In the genomic region with DNA sequence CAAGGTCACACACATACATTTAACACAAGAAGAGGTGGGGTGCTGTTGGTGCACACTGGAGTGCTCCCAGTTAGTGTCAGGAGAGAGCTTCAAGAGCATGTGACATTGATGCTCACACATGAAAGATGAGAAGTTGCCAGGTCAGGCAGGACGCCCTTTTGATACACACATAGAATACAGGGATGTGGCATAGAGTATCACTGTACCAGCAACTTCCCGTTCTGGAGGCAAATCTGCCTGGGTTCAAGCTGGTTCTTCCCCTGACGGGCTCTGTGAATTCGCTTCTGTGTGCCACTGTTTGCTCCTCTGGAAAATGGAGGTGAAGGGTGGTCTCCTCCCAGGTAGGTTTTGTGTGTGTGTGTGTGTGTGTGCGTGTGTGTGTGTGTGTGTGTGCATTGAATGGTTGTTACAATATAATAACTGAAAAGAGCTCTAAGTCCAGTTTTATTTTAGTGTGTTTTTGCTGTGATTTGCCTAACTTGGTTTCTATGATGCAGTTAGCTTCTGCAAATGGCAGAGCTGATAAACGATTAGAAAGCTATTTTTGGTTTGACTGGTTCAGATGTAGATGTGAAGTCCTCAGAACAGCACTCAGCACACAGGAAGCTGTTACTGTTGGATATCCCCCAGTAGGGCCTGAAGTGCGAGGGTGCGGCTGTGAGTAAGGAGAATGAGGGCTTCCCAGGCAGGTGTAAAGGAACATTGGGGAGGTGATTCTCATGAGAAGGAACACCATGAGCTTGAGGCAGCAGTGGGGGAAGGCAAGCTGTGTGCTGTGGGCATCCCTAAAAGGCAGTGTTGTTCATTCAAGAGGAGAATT, we compare ENCODE assay signal across 9 cellular contexts. TPM values are rescaled to one million over a fixed set of nuclear protein-coding genes. Genes with fewer than 3 reads are reported as not detected.
A peak's percentile ranks its signal among the peaks of the same experiment; 100 is the strongest.
DNase-seq lines count a peak whose midpoint lies in the region; ATAC-seq and TF ChIP-seq lines count a peak whose summit lies in the region.
"Had no signal": no experiment of that assay in that cellular context is flagged by ENCODE, and none has a peak within 500 bp of the region (broad histone marks: within the 10 kb centered on the region; RNA-seq: fewer than 3 reads in every experiment).

No MANE protein-coding gene starts in this region.

- H3K36me3 ChIP-seq in endodermal cell (ENCODE audit: control insufficient read depth, insufficient read depth, low read length) = no peaks in the 10 kb centered on the region
- no peaks in the 10 kb centered on the region for H3K36me3 ChIP-seq in thyroid gland

- no peaks in the 10 kb centered on the region for H3K9me3 Mint-ChIP-seq in endodermal cell

- CTCF ChIA-PET in GM10248 (lab: Yijun Ruan, JAX) = interaction anchor here (0.9 to 2.0 kb wide), 13 partner anchors 9 to 410 kb away, joined by 3 to 16 read pairs (median 5); no protein-coding TSS in a partner anchor

- H3K27me3 ChIP-seq in endodermal cell (ENCODE audit: control insufficient read depth, insufficient read depth, low read length, poor library complexity, severe bottlenecking) = no peaks in the 10 kb centered on the region
- H3K27me3 ChIP-seq in thyroid gland = no peaks in the 10 kb centered on the region

- no peak overlapping the region for H3K27ac Mint-ChIP-seq in endodermal cell

- H3K4me1 Mint-ChIP-seq in endodermal cell = peaks cover 11% of the 10 kb centered on the region

- no peak overlapping the region for H3K27ac ChIP-seq in endodermal cell (ENCODE audit: low read depth, low read length)
- no peak overlapping the region for H3K27ac ChIP-seq in thyroid gland

- POLR2A ChIA-PET in GM10248 (lab: Yijun Ruan, JAX) = interaction anchor here (0.6 to 2.3 kb wide), 5 partner anchors 52 to 354 kb away, joined by 3 to 15 read pairs (median 4); no protein-coding TSS in a partner anchor

- DNase-seq in GM10248 (ENCODE audit: extremely low spot score) (peak; percentile 42), left ventricle myocardium superior (no peak), endodermal cell (no peak), ureter (ENCODE audit: low spot score) (no peak), cortex of kidney (lab: John Stamatoyannopoulos, UW) (no peak), thyroid gland (no peak)
- DNase-seq: NCI-H2029 had no signal

- WGBS in endodermal cell (ENCODE audit: insufficient coverage in 1 of 2, insufficient read length in 1 of 2), 2 experiments = 80 to 93% methylated on average over 7 to 8 of the region's 8 CpGs
- WGBS in thyroid gland, 2 donors = 77 to 78% methylated on average over 8 of the region's 8 CpGs

- ATAC-seq in GM19372 (IDR thresholded peaks at IDR 0.05; ENCODE audit: low read depth, unreplicated experiment) (peak; percentile 41), HG03460 (IDR thresholded peaks at IDR 0.05; ENCODE audit: unreplicated experiment) (peak; percentile 39), left ventricle myocardium superior (peak; percentile 78)

- H3K9ac ChIP-seq in endodermal cell (ENCODE audit: extremely low read depth, low read length, poor library complexity, severe bottlenecking) = no peak overlapping the region

- H3K9me3 ChIP-seq in endodermal cell (ENCODE audit: control insufficient read depth, low read length) (no peaks in the 10 kb centered on the region), thyroid gland (no peaks in the 10 kb centered on the region)

- H3K27me3 Mint-ChIP-seq in endodermal cell (ENCODE audit: insufficient read depth) = no peaks in the 10 kb centered on the region

- no peak overlapping the region for H3K4me3 Mint-ChIP-seq in endodermal cell

- H3K4me1 ChIP-seq in endodermal cell (ENCODE audit: control insufficient read depth, insufficient read depth, low read length) (no peaks in the 10 kb centered on the region), thyroid gland (no peaks in the 10 kb centered on the region)

- H3K36me3 Mint-ChIP-seq in endodermal cell (ENCODE audit: low read depth) = no peaks in the 10 kb centered on the region

- H3K4me3 ChIP-seq in endodermal cell (ENCODE audit: low read length) = no peak overlapping the region
- H3K4me3 ChIP-seq in thyroid gland (replicated peaks in 1 of 3) = no peak overlapping the region

- no peak for TF ChIP-seq POLR2A in thyroid gland (IDR thresholded peaks at IDR 0.05)

- TF ChIP-seq CTCF in GM10248 (IDR thresholded peaks at IDR 0.05; ENCODE audit: control extremely low read depth, extremely low read depth, low read depth, missing control alignments) (no peak), endodermal cell (conservative IDR thresholded peaks at IDR 0.05) (no peak), thyroid gland (IDR thresholded peaks at IDR 0.05) (no peak)

- intact Hi-C loops in left ventricle myocardium superior (cut with micrococcal nuclease) (no loop called here), thyroid gland (cut with DNase I) (no loop called here)

RNA-seq across cellular contexts. Expression of gene HIVEP1, which starts 53.4 kb away (rescaled TPM):
- total RNA-seq in left ventricle myocardium superior = 13.4 TPM
- total RNA-seq in endodermal cell = 10 to 100 TPM; 33.6 to 35.1 TPM
- polyA plus RNA-seq in endodermal cell (2013, experiment 1 of 2) = 12.0 TPM
- polyA plus RNA-seq in endodermal cell (2013, experiment 2 of 2) = 12.1 TPM
- 42.5 TPM for total RNA-seq in ureter
- 10 to 100 TPM; 17.4 to 35.1 (median 29.0) TPM for total RNA-seq in thyroid gland
